Comparison of ENCODE assay signal across 31 cellular contexts in the genomic region with DNA sequence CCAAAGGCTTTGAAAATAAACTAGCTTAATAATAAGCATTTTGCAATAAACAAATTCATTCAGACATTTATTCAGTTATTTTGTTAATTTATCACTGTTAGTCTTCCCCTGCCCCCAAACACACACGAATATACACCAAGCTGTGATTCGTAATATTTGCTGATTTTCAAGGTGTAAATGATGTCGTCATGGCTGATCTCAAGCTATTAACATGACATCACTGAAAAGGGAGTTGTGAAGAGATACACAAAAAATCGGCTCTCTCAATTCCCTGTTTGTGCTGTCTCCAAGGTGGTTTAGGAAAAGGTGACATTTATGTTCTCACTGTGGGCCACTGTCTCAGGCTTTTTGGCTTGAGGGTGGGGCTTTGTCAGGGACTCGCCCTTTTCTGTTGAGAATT.
"Had no signal": no experiment of that assay in that cellular context is flagged by ENCODE, and none has a peak within 500 bp of the region (broad histone marks: within the 10 kb centered on the region; RNA-seq: fewer than 3 reads in every experiment).

No MANE protein-coding gene starts in this region.

- H3K9me3 Mint-ChIP-seq: dendritic cell treated with granulocyte-macrophage colony-stimulating factor and Interleukin-4, amounts not matched to agents 40 ng/mL and 50 ng/mL, for 4 days; endodermal cell; nephron progenitor cell; stimulated activated memory B cell treated with anti-CD40 and anti-IgM and Interleukin-4, amounts not matched to agents 10 μg/mL and 1 μg/mL and 100 μg/mL, for 72 hours had no signal

- H3K27me3 Mint-ChIP-seq: dendritic cell treated with granulocyte-macrophage colony-stimulating factor and Interleukin-4, amounts not matched to agents 40 ng/mL and 50 ng/mL, for 4 days; naive thymus-derived CD8-positive, alpha-beta T cell; stimulated activated memory B cell treated with anti-CD40 and anti-IgM and Interleukin-4, amounts not matched to agents 10 μg/mL and 1 μg/mL and 100 μg/mL, for 72 hours had no signal

- H3K4me1 Mint-ChIP-seq: endodermal cell; naive thymus-derived CD8-positive, alpha-beta T cell; nephron progenitor cell; stimulated activated memory B cell treated with anti-CD40 and anti-IgM and Interleukin-4, amounts not matched to agents 10 μg/mL and 1 μg/mL and 100 μg/mL, for 72 hours had no signal

- DNase-seq: colonic mucosa; effector CD8-positive, alpha-beta T cell; endodermal cell; foreskin keratinocyte; heart right ventricle; hippocampal formation; left cardiac atrium; left lung; mammary epithelial cell; mesendoderm; naive thymus-derived CD8-positive, alpha-beta T cell; nephron progenitor cell; occipital lobe; ovary; posterior cingulate gyrus; psoas muscle; right cardiac atrium; spleen; stimulated activated CD4-positive, alpha-beta T cell treated with anti-CD3 and anti-CD28 coated beads, Interleukin-4, amount 100 ng/mL, for 4 hours; stimulated activated naive CD8-positive, alpha-beta T cell treated with anti-CD3 and anti-CD28 coated beads, Interleukin-15, Interleukin-2, amounts not matched to agents 100 U/mL and 50 U/mL, for 24 hours; upper lobe of left lung; uterus had no signal

- H3K27ac ChIP-seq: colonic mucosa, epithelial cell of prostate, foreskin keratinocyte, gastroesophageal sphincter, heart right ventricle, left lung, ovary, psoas muscle, skin epidermis, spleen, thoracic aorta, tibial nerve, upper lobe of left lung, uterus had no signal

- FAIRE-seq: islet of Langerhans had no signal

- H3K36me3 ChIP-seq: colonic mucosa, gastroesophageal sphincter, heart right ventricle, left lung, ovary, spleen, thoracic aorta, tibial nerve, upper lobe of left lung, uterus had no signal

- H3K4me1 ChIP-seq: colonic mucosa, foreskin keratinocyte, gastroesophageal sphincter, heart right ventricle, left lung, psoas muscle, spleen, tibial nerve, upper lobe of left lung, uterus had no signal

- H3K27me3 ChIP-seq: colonic mucosa, foreskin keratinocyte, gastroesophageal sphincter, heart right ventricle, left lung, ovary, spleen, tibial nerve, upper lobe of left lung, uterus had no signal

- H3K27ac Mint-ChIP-seq: dendritic cell treated with granulocyte-macrophage colony-stimulating factor and Interleukin-4, amounts not matched to agents 40 ng/mL and 50 ng/mL, for 4 days; endodermal cell; naive thymus-derived CD8-positive, alpha-beta T cell; nephron progenitor cell; stimulated activated memory B cell treated with anti-CD40 and anti-IgM and Interleukin-4, amounts not matched to agents 10 μg/mL and 1 μg/mL and 100 μg/mL, for 72 hours had no signal

- H3K36me3 Mint-ChIP-seq: stimulated activated memory B cell treated with anti-CD40 and anti-IgM and Interleukin-4, amounts not matched to agents 10 μg/mL and 1 μg/mL and 100 μg/mL, for 72 hours had no signal

- ATAC-seq: esophagus mucosa; foreskin keratinocyte; gastroesophageal sphincter; heart right ventricle; left cardiac atrium; left lung; naive thymus-derived CD8-positive, alpha-beta T cell; psoas muscle; right cardiac atrium; stimulated activated memory B cell treated with anti-CD40 and anti-IgM and Interleukin-4, amounts not matched to agents 10 μg/mL and 1 μg/mL and 100 μg/mL, for 72 hours; stimulated activated naive CD8-positive, alpha-beta T cell treated with anti-CD3 and anti-CD28 coated beads, Interleukin-15, Interleukin-2, amounts not matched to agents 100 U/mL and 50 U/mL, for 24 hours had no signal

- H3K9me3 ChIP-seq: colonic mucosa, gastroesophageal sphincter, left lung, ovary, psoas muscle, spleen, thoracic aorta, tibial nerve, upper lobe of left lung, uterus had no signal

- H3K4me3 Mint-ChIP-seq: dendritic cell treated with granulocyte-macrophage colony-stimulating factor and Interleukin-4, amounts not matched to agents 40 ng/mL and 50 ng/mL, for 4 days; endodermal cell; naive thymus-derived CD8-positive, alpha-beta T cell; nephron progenitor cell; stimulated activated memory B cell treated with anti-CD40 and anti-IgM and Interleukin-4, amounts not matched to agents 10 μg/mL and 1 μg/mL and 100 μg/mL, for 72 hours had no signal

- H3K4me3 ChIP-seq: colonic mucosa, gastroesophageal sphincter, heart right ventricle, left lung, ovary, psoas muscle, skin epidermis, spleen, thoracic aorta, tibial nerve, upper lobe of left lung, uterus had no signal
